ENCODE assay signal across 17 cellular contexts in the genomic region with DNA sequence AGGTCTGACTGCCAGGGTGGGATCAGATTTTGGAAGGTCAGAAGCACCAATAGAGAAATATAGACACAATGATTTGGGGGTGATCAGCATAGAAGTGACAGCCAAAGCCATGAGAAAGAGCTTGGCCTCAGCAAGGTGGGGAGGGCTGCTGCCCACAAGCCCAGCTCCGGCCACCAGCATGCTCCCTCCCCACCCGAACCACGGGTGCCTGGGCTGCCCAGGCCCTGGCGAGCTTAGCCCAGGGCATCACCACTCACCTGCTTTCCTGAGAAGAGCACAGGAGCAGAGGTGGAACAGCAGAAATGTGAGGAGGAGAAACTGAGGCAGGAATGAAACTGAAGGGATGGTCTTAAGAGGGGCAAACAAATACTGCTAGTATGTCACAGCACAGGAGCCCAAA.
"Had no signal": no experiment of that assay in that cellular context is flagged by ENCODE, and none has a peak within 500 bp of the region (broad histone marks: within the 10 kb centered on the region; RNA-seq: fewer than 3 reads in every experiment).

No MANE protein-coding gene starts in this region.

- DNase-seq: activated CD4-positive, alpha-beta T cell treated with anti-CD3 and anti-CD28 coated beads for 1 hour; activated CD4-positive, alpha-beta T cell treated with anti-CD3 and anti-CD28 coated beads, Interleukin-2, amount 50 U/mL, for 48 hours; activated CD8-positive, alpha-beta memory T cell treated with anti-CD3 and anti-CD28 coated beads, Interleukin-2, amount 10 ng/mL, durations not matched to agents 7 days and 5 days; activated effector memory CD4-positive, alpha-beta T cell treated with anti-CD3 and anti-CD28 coated beads, Interleukin-2, amount 50 U/mL, for 16 hours; activated naive CD8-positive, alpha-beta T cell treated with anti-CD3 and anti-CD28 coated beads for 36 hours; activated T-cell treated with anti-CD3 and anti-CD28 coated beads, Interleukin-2, amount 50 U/mL, for 24 hours; anterior cingulate cortex; effector CD8-positive, alpha-beta T cell; hypothalamus; left cardiac atrium; stimulated activated CD4-positive, alpha-beta T cell treated with anti-CD3 and anti-CD28 coated beads, Interleukin-4, amount 100 ng/mL, for 1 hour; stimulated activated CD8-positive, alpha-beta memory T cell treated with anti-CD3 and anti-CD28 coated beads, Interleukin-4, amount 100 ng/mL, for 48 hours; stimulated activated naive CD8-positive, alpha-beta T cell treated with anti-CD3 and anti-CD28 coated beads, Interleukin-15, Interleukin-2, amounts not matched to agents 100 U/mL and 50 U/mL, for 24 hours; SW 1271; testis had no signal

- H3K27me3 ChIP-seq: testis had no signal

- H3K9me3 ChIP-seq: testis had no signal

- ATAC-seq: activated CD8-positive, alpha-beta memory T cell treated with anti-CD3 and anti-CD28 coated beads, Interleukin-2, amount 10 ng/mL, durations not matched to agents 7 days and 5 days; natural killer cell treated with Interleukin-12 subunit alpha and Interleukin-12 subunit beta and Interleukin-15 and Interleukin-18, amount 100 ng/mL, for 72 hours; stimulated activated naive CD8-positive, alpha-beta T cell treated with anti-CD3 and anti-CD28 coated beads, Interleukin-15, Interleukin-2, amounts not matched to agents 100 U/mL and 50 U/mL, for 24 hours had no signal

- H3K27ac ChIP-seq: coronary artery had no signal

- H3K4me3 ChIP-seq: coronary artery, testis had no signal
